1 cellular context compared by ENCODE assay signal in the genomic region with DNA sequence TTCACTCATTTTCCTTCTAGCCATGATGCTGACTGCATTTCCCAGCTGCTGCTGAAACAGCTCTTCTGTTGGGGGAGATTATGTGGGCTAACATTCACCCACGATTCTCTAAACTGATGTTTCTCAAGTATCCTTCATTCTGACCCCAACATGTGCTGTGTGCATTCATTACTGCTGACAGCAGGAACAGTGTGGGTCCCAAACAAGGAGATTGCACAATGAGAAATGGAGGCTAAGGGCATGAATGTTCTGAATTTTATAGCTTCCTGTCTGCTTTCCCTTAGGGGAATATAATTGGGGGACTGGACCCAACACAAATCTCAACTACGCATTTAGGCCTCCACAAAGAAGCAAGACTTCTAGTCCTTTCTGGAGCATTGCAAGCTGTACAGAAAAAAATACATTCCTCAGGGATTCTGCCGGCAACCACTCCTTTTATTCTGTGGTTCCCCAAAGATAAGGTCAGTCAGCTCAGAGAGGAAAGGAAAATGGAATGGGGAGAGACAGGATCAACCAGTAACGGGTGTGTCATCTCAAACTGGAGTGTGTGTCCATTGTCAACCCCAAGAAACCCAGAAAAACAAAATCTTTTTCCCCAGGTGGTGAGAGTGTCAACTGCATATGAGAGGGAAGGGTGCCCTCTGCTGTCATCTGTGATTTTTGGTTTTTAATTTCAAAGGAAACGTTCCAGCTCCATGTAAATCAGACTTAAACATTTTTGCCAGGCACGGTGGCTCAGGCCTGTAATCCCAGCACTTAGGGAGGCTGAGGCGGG.
TF ChIP-seq lines count a peak whose summit lies in the region.

No MANE protein-coding gene starts in this region.

TF ChIP-seq in HCT116, 20 proteins besides CTCF, POLR2A, EP300 and RAD21 (continued from another document):
- TF ChIP-seq, protein P1, sequence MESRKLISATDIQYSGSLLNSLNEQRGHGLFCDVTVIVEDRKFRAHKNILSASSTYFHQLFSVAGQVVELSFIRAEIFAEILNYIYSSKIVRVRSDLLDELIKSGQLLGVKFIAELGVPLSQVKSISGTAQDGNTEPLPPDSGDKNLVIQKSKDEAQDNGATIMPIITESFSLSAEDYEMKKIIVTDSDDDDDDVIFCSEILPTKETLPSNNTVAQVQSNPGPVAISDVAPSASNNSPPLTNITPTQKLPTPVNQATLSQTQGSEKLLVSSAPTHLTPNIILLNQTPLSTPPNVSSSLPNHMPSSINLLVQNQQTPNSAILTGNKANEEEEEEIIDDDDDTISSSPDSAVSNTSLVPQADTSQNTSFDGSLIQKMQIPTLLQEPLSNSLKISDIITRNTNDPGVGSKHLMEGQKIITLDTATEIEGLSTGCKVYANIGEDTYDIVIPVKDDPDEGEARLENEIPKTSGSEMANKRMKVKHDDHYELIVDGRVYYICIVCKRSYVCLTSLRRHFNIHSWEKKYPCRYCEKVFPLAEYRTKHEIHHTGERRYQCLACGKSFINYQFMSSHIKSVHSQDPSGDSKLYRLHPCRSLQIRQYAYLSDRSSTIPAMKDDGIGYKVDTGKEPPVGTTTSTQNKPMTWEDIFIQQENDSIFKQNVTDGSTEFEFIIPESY (IDR thresholded peaks at IDR 0.05; ENCODE audit: extremely low read depth, insufficient replicate concordance, low read length), result no peak
